In the genomic region with DNA sequence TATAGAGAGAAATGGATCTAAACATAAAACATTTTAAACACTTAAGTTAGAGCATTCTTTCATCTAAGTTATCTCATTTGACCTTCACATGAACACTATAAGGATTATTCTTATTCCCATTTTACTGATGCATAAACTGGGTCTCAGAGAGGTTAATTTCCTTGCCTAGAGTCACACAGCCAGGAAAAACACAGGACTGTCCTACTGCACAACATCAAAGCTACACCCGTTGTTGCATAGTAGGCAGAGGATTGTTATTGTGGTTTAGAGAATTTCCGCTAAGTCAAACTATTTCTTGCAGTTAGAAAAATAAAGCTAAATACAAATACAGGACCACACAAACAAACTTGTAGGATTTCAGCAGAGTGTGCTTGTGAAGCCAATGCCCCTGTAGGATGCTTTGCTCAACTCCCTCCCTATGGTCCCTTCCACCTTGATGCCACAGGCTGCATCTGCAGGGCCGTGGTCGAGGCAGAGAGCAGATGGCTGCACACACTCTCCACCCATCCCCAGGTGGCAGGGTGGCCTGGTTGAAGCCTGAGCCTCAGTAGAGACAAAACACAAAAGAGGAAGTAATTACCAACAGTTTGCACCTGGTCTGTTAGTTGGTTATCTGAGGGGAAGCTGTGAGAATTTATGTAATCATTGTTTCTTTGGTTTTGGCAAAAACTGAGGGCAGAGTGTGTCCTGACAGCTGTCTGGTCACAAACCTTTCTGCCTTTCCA, we compare ENCODE assay signal across 9 cellular contexts. TPM values are rescaled to one million over a fixed set of nuclear protein-coding genes. Genes with fewer than 3 reads are reported as not detected.
DNase-seq lines count a peak whose midpoint lies in the region; ATAC-seq, FAIRE-seq and TF ChIP-seq lines count a peak whose summit lies in the region.
"Had no signal": no experiment of that assay in that cellular context is flagged by ENCODE, and none has a peak within 500 bp of the region (broad histone marks: within the 10 kb centered on the region; RNA-seq: fewer than 3 reads in every experiment).

No MANE protein-coding gene starts in this region.

- no peak overlapping the region for H3K27ac Mint-ChIP-seq in mesothelial cell of epicardium

- in situ Hi-C loops in KBM-7 (cut with MboI; ENCODE audit: low pct_unique_long_range_greater_than_20kb, low sequenced_read_pairs), result no loop called here
- in situ Hi-C loops in K562 (cut with MboI), result no loop called here

- CTCF ChIA-PET in K562 (lab: Yijun Ruan, JAX; ENCODE audit: low intra/inter-chr PET ratio), result no interaction called here
- CTCF ChIA-PET in PC-9 (lab: Charles Lee), result no interaction called here

- peak; percentile 93 for ATAC-seq in GM18517 (IDR thresholded peaks at IDR 0.05; ENCODE audit: unreplicated experiment)
- ATAC-seq in GM21576 (IDR thresholded peaks at IDR 0.05; ENCODE audit: unreplicated experiment), result peak; percentile 87
- ATAC-seq in K562, result no peak

- H3K27ac ChIP-seq in K562 (ENCODE audit: extremely low read depth, low read depth, low read length) (no peak overlapping the region), PC-9 (no peak overlapping the region)

- H3K36me3 ChIP-seq in K562 (ENCODE audit: control insufficient read depth, insufficient read depth, low read length), result no peaks in the 10 kb centered on the region
- no peaks in the 10 kb centered on the region for H3K36me3 ChIP-seq in PC-9 (ENCODE audit: low read depth)

- no peak for TF ChIP-seq EP300 in K562 (IDR thresholded peaks at IDR 0.05; ENCODE audit: low read length)

- FAIRE-seq in K562 (lab: Jason Lieb, UNC), result no peak

- no peak overlapping the region for H3K9ac ChIP-seq in K562 (ENCODE audit: insufficient read depth in 1 of 2, low read depth in 2 of 2, low read length in 2 of 2)

- H3K36me3 Mint-ChIP-seq in mesothelial cell of epicardium, result peaks cover 4% of the 10 kb centered on the region

- intact Hi-C loops in K562 (cut with micrococcal nuclease) (no loop called here), PC-9 (cut with micrococcal nuclease; ENCODE audit: unreplicated experiment) (no loop called here)

- H3K79me2 ChIP-seq in K562 (ENCODE audit: control insufficient read depth, insufficient read depth, low read length) (no peaks in the 10 kb centered on the region), PC-9 (ENCODE audit: low read depth) (no peaks in the 10 kb centered on the region)

- TF ChIP-seq CTCF in K562 (IDR thresholded peaks at IDR 0.05 in 2 of 3, conservative IDR thresholded peaks at IDR 0.05 in 1 of 3; ENCODE audit: insufficient read depth in 2 of 3, low read depth in 1 of 3, low read length in 3 of 3), result no peak
- TF ChIP-seq CTCF in PC-9 (conservative IDR thresholded peaks at IDR 0.05), result no peak
- TF ChIP-seq CTCF in mesothelial cell of epicardium (IDR thresholded peaks at IDR 0.05; ENCODE audit: unreplicated experiment), result no peak

- H3K9me3 ChIP-seq in K562 (replicated peaks; ENCODE audit: control insufficient read depth, insufficient read depth, low read depth, low read length) (no peaks in the 10 kb centered on the region), PC-9 (ENCODE audit: insufficient read depth, low read depth) (no peaks in the 10 kb centered on the region)

- H3F3A ChIP-seq in PC-9 (ENCODE audit: insufficient read depth, low read depth), result no peaks in the 10 kb centered on the region

- H4K20me1 ChIP-seq in K562 (replicated peaks; ENCODE audit: control insufficient read depth, insufficient read depth, low read length), result no peaks in the 10 kb centered on the region
- H4K20me1 ChIP-seq in PC-9 (ENCODE audit: insufficient read depth), result no peaks in the 10 kb centered on the region

- H3K9me2 ChIP-seq in PC-9 (ENCODE audit: insufficient read depth), result no peaks in the 10 kb centered on the region

- POLR2A ChIA-PET in K562 (lab: Yijun Ruan, JAX), result interaction anchor here (0.5 to 1.5 kb wide), 3 partner anchors 12 to 203 kb away, joined by 3 read pairs; no protein-coding TSS in a partner anchor
- POLR2A ChIA-PET in PC-9 (lab: Charles Lee; ENCODE audit: unreplicated experiment), result interaction anchor here (0.6 kb wide), 1 partner anchor 1368 kb away, joined by 3 read pairs; no protein-coding TSS in a partner anchor

- TF ChIP-seq RAD21 in K562 (CRISPR knock-in tag; conservative IDR thresholded peaks at IDR 0.05 in 1 of 2, IDR thresholded peaks at IDR 0.05 in 1 of 2), result no peak

- no peak for TF ChIP-seq POLR2A in K562 (conservative IDR thresholded peaks at IDR 0.05)

- H3K4me1 ChIP-seq in K562 (replicated peaks in 1 of 2; ENCODE audit: control insufficient read depth in 2 of 2, insufficient read depth in 2 of 2, low read length in 2 of 2), result peaks cover 0 to 20% of the 10 kb centered on the region in 2 experiments; a peak in 3 of 5 replicates
- H3K4me1 ChIP-seq in PC-9 (replicated peaks; ENCODE audit: insufficient read depth), result no peaks in the 10 kb centered on the region

- H3K9me1 ChIP-seq in K562 (ENCODE audit: control insufficient read depth, insufficient read depth, low read length), result no peaks in the 10 kb centered on the region

- H3K27me3 ChIP-seq in K562 (ENCODE audit: control insufficient read depth in 2 of 2, insufficient read depth in 2 of 2, low read length in 2 of 2), result no peaks in the 10 kb centered on the region
- no peaks in the 10 kb centered on the region for H3K27me3 ChIP-seq in PC-9 (ENCODE audit: insufficient read depth, low read depth)

- DNase-seq in KBM-7 (peak; percentile 98), K562 (ENCODE audit: extremely low read depth in 1 of 4, low spot score in 3 of 4) (no peak), PC-9 (no peak), DMS153 (lab: John Stamatoyannopoulos, UW) (no peak), amygdala (lab: John Stamatoyannopoulos, UW) (no peak), mesothelial cell of epicardium (ENCODE audit: low spot score in 2 of 2, unreplicated experiment in 2 of 2) (no peak)

- H3K4me3 ChIP-seq in K562 (no peak overlapping the region), PC-9 (no peak overlapping the region)

- 37% methylated on average over 4 of the region's 4 CpGs for WGBS in K562 (ENCODE audit: insufficient coverage, low coverage, missing lambda C conversion rate)

- H2AFZ ChIP-seq in K562 (ENCODE audit: low read depth, low read length) (no peak overlapping the region), PC-9 (no peak overlapping the region)

- no peak overlapping the region for H3K4me2 ChIP-seq in K562 (ENCODE audit: insufficient read depth, low read length)
- H3K4me2 ChIP-seq in PC-9, result no peak overlapping the region

- no peak overlapping the region for H3K4me3 Mint-ChIP-seq in mesothelial cell of epicardium

- BruUV-seq in K562 (replicated peaks; lab: Mats Ljungman, UMichigan), result no TSS peak
- BruUV-seq in PC-9 (replicated peaks; lab: Mats Ljungman, UMichigan), result no TSS peak

- peaks cover 3% of the 10 kb centered on the region for H3K27me3 Mint-ChIP-seq in mesothelial cell of epicardium (ENCODE audit: low read depth)

- H3K4me1 Mint-ChIP-seq in mesothelial cell of epicardium, result peaks cover 2% of the 10 kb centered on the region

- H3K9me3 Mint-ChIP-seq in mesothelial cell of epicardium, result no peaks in the 10 kb centered on the region

TF ChIP-seq in K562, 482 proteins besides CTCF, POLR2A, EP300 and RAD21 (continues in another document):
- TF ChIP-seq, protein P1, sequence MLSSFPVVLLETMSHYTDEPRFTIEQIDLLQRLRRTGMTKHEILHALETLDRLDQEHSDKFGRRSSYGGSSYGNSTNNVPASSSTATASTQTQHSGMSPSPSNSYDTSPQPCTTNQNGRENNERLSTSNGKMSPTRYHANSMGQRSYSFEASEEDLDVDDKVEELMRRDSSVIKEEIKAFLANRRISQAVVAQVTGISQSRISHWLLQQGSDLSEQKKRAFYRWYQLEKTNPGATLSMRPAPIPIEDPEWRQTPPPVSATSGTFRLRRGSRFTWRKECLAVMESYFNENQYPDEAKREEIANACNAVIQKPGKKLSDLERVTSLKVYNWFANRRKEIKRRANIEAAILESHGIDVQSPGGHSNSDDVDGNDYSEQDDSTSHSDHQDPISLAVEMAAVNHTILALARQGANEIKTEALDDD (IDR thresholded peaks at IDR 0.05), result peak; percentile 43; the same call in 1 of the 2 replicates

RNA-seq across cellular contexts. Expression of a gene that starts 41.1 kb away (rescaled TPM):
- 0.12 and 0.25 TPM in 2 replicates for total RNA-seq in K562 (2011; cell fraction: chromatin; rRNA removed; ENCODE audit: low replicate concordance)
- 0.17 TPM in 1 of 2 replicates, not detected in the other for total RNA-seq in K562 (2011; cell fraction: nucleolus; rRNA removed)
- 0.07 TPM in 1 of 2 replicates, not detected in the other for total RNA-seq in K562 (2011; cell fraction: nucleoplasm; rRNA removed)
- total RNA-seq in K562 (2014; rRNA removed) (0.12 and 0.41 TPM in 2 replicates), K562 (2014; rRNA removed; fragmentation: Illumina TruSeq; extraction: Trizol) (not detected in 2 replicates), K562 (2015; rRNA removed; fragmentation: Illumina TruSeq; extraction: Trizol) (0.07 TPM in 1 of 2 replicates, not detected in the other), K562 (2021) (0.31 TPM in 2 replicates), PC-9 (2021) (0.13 and 0.40 TPM in 2 replicates), mesothelial cell of epicardium (0.89 to 1.1 TPM (median 1.1 TPM) in 3 replicates)
- polyA plus RNA-seq in K562 (2011; rRNA removed) (0.04 and 0.08 TPM in 2 replicates), K562 (2014; fragmentation: Illumina TruSeq; extraction: Trizol) (0.04 and 0.07 TPM in 2 replicates), K562 (2014; fragmentation: Nextera tagmentation; extraction: Ambion mirVana) (not detected), K562 (2014; rRNA removed) (0.11 and 0.23 TPM in 2 replicates)
- 0.01 and 0.07 TPM in 2 replicates for polyA plus RNA-seq in K562 (2011; cell fraction: cytosol; rRNA removed)
- 0.18 and 0.22 TPM in 2 replicates for polyA plus RNA-seq in K562 (2011; cell fraction: nucleus; rRNA removed)
- polyA plus RNA-seq in K562 (2012), result 0.13 and 0.43 TPM in 2 replicates
- polyA minus RNA-seq in K562 (2011; rRNA and poly(A)+ RNA removed), result 0.07 and 0.12 TPM in 2 replicates
- 0.36 TPM in 1 of 2 replicates, not detected in the other for polyA minus RNA-seq in K562 (2011; cell fraction: cytosol; rRNA and poly(A)+ RNA removed)
- polyA minus RNA-seq in K562 (2011; cell fraction: nucleus; rRNA and poly(A)+ RNA removed), result 0.13 and 0.33 TPM in 2 replicates

RNA-seq across cellular contexts. Expression of a gene that starts 55.6 kb away (rescaled TPM):
- total RNA-seq in K562 (2011; cell fraction: chromatin; rRNA removed; ENCODE audit: low replicate concordance), result not detected in 2 replicates
- not detected in 2 replicates for total RNA-seq in K562 (2011; cell fraction: nucleolus; rRNA removed)
- total RNA-seq in K562 (2011; cell fraction: nucleoplasm; rRNA removed), result not detected in 2 replicates
- total RNA-seq in K562 (2014; rRNA removed) (not detected in 2 replicates), K562 (2014; rRNA removed; fragmentation: Illumina TruSeq; extraction: Trizol) (not detected in 2 replicates), K562 (2015; rRNA removed; fragmentation: Illumina TruSeq; extraction: Trizol) (not detected in 2 replicates), K562 (2021) (not detected in 2 replicates), PC-9 (2021) (not detected in 2 replicates), mesothelial cell of epicardium (not detected in 3 replicates)
- polyA plus RNA-seq in K562 (2011; rRNA removed) (not detected in 2 replicates), K562 (2014; fragmentation: Illumina TruSeq; extraction: Trizol) (not detected in 2 replicates), K562 (2014; fragmentation: Nextera tagmentation; extraction: Ambion mirVana) (not detected), K562 (2014; rRNA removed) (not detected in 2 replicates)
- polyA plus RNA-seq in K562 (2011; cell fraction: cytosol; rRNA removed), result not detected in 2 replicates
- not detected in 2 replicates for polyA plus RNA-seq in K562 (2011; cell fraction: nucleus; rRNA removed)
- polyA plus RNA-seq in K562 (2012), result not detected in 2 replicates
- polyA minus RNA-seq in K562 (2011; rRNA and poly(A)+ RNA removed), result under 0.01 TPM in 2 replicates
- 667 TPM in 1 of 2 replicates, not detected in the other for polyA minus RNA-seq in K562 (2011; cell fraction: cytosol; rRNA and poly(A)+ RNA removed)
- polyA minus RNA-seq in K562 (2011; cell fraction: nucleus; rRNA and poly(A)+ RNA removed), result under 0.01 TPM in 1 of 2 replicates, not detected in the other
- total RNA-seq: pulmonary artery endothelial cell had no signal
